In the genomic region with DNA sequence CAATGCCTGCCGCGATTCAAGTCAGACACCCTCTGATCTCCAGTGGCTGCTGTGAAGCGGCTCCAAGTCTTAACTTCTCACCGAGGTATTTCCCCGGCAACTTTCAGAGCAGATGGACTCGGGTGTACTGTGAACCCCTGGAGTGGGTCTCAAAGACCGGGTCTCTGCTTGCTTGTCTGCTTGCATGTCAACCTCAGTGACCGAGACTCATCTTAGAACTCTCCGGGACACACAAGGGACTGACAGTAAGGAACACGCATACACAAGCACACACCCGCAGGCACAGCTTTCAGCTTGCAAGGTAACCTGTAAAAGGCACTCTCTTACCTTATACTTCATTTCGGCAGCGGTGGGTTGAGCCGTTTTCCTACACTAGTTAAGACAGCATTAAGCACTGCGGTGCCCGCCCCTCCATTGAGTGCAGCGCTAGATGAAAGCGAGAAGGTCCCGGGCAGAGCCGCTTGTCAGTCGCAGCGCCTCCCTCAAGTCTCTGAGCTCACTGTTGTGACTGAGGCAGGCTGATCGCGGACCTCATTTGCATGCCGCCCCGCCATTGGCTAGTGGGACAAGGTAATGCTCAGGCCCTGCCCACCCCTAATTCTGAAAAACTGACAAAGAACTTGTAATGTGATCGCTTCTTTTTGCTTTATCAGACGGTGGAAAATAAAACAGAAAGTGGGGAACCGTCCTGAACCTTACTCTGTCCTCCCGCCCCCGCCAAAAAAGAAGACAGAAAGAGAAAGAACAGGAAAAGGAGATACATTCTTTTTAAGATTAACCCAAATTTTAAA, we compare ENCODE assay signal across 8 cellular contexts. TPM values are rescaled to one million over a fixed set of nuclear protein-coding genes. Genes with fewer than 3 reads are reported as not detected.
A peak's percentile ranks its signal among the peaks of the same experiment; 100 is the strongest.
DNase-seq lines count a peak whose midpoint lies in the region; ATAC-seq, FAIRE-seq and TF ChIP-seq lines count a peak whose summit lies in the region.

A gene with protein sequence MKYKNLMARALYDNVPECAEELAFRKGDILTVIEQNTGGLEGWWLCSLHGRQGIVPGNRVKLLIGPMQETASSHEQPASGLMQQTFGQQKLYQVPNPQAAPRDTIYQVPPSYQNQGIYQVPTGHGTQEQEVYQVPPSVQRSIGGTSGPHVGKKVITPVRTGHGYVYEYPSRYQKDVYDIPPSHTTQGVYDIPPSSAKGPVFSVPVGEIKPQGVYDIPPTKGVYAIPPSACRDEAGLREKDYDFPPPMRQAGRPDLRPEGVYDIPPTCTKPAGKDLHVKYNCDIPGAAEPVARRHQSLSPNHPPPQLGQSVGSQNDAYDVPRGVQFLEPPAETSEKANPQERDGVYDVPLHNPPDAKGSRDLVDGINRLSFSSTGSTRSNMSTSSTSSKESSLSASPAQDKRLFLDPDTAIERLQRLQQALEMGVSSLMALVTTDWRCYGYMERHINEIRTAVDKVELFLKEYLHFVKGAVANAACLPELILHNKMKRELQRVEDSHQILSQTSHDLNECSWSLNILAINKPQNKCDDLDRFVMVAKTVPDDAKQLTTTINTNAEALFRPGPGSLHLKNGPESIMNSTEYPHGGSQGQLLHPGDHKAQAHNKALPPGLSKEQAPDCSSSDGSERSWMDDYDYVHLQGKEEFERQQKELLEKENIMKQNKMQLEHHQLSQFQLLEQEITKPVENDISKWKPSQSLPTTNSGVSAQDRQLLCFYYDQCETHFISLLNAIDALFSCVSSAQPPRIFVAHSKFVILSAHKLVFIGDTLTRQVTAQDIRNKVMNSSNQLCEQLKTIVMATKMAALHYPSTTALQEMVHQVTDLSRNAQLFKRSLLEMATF (minus strand): TSS at position 492 of the 791 bp plus-strand sequence. CDS start 153 bp downstream, at position 339.

- intact Hi-C loops in OCI-LY7 (cut with micrococcal nuclease; ENCODE audit: unreplicated experiment), result loop anchor here (2.0 to 5.0 kb wide), 2 partner anchors 155 to 228 kb away; no protein-coding TSS in a partner anchor

- no peaks in the 10 kb centered on the region for H3K36me3 ChIP-seq in OCI-LY7 (ENCODE audit: insufficient read depth, low read length)

- H3K4me3 ChIP-seq in OCI-LY7 (ENCODE audit: low read depth, low read length, poor library complexity, severe bottlenecking), result peak within 1 kb of the TSS; percentile 65

- H3K9me2 ChIP-seq in OCI-LY7 (ENCODE audit: insufficient read depth, low read length), result no peaks in the 10 kb centered on the region

- H3K9me3 ChIP-seq in OCI-LY7 (ENCODE audit: low read length), result no peaks in the 10 kb centered on the region

- H3K27ac ChIP-seq in OCI-LY7 (ENCODE audit: low read depth, low read length, poor library complexity, severe bottlenecking), result no peak within 1 kb of the TSS

- no peak for FAIRE-seq in D721Med (lab: Jason Lieb, UNC)

- no peaks in the 10 kb centered on the region for H3K79me2 ChIP-seq in OCI-LY7 (ENCODE audit: insufficient read depth, low read depth, low read length)

- POLR2A ChIA-PET in OCI-LY7 (lab: Charles Lee), result interaction anchor here (0.6 to 1.9 kb wide), 8 partner anchors 9 to 196 kb away, joined by 3 to 6 read pairs (median 3); no protein-coding TSS in a partner anchor

- H3K4me2 ChIP-seq in OCI-LY7 (ENCODE audit: low read length), result peak within 1 kb of the TSS; percentile 74

- TF ChIP-seq CTCF in D721Med (IDR thresholded peaks at IDR 0.05; ENCODE audit: insufficient read depth, missing control alignments) (peak; percentile 13), OCI-LY7 (conservative IDR thresholded peaks at IDR 0.05; ENCODE audit: low read length) (peak; percentile 48; the same call in 1 of the 2 replicates)

- peak; percentile 99 for ATAC-seq in GM21526 (IDR thresholded peaks at IDR 0.05; ENCODE audit: low FRiP score, unreplicated experiment)

- no peak for DNase-seq in D721Med (ENCODE audit: insufficient read length, low spot score)
- peak; percentile 58 for DNase-seq in HuH-7.5 (ENCODE audit: low spot score)
- DNase-seq in OCI-LY7 (ENCODE audit: low spot score), result peak; percentile 90
- DNase-seq in activated T-cell treated with anti-CD3 and anti-CD28 coated beads for 1 hour (ENCODE audit: low read depth), result peak; percentile 86
- peak; percentile 92 for DNase-seq in epidermal melanocyte (ENCODE audit: insufficient read length, low spot score)
- DNase-seq in middle frontal gyrus (ENCODE audit: extremely low spot score, low spot score), result peak; percentile 90
- DNase-seq in stimulated activated CD8-positive, alpha-beta memory T cell treated with anti-CD3 and anti-CD28 coated beads, Interleukin-2, amount 100 ng/mL, for 48 hours (ENCODE audit: low read depth in 2 of 2), result peak; percentile 89 to 90

- H4K20me1 ChIP-seq in OCI-LY7 (ENCODE audit: insufficient read depth, low read length), result peaks cover 9% of the 10 kb centered on the region; the same call in 1 of the 2 replicates

- peak within 1 kb of the TSS; percentile 94 for H2AFZ ChIP-seq in OCI-LY7 (ENCODE audit: low read length)

- CTCF ChIA-PET in OCI-LY7 (lab: Charles Lee; ENCODE audit: unreplicated experiment), result interaction anchor here (0.6 to 1.2 kb wide), 2 partner anchors 26 to 433 kb away, joined by 3 read pairs; no protein-coding TSS in a partner anchor

- peaks cover 13% of the 10 kb centered on the region for H3K4me1 ChIP-seq in OCI-LY7 (ENCODE audit: insufficient read depth, low read length, poor library complexity, severe bottlenecking)

- BruUV-seq in OCI-LY7 (replicated peaks; lab: Mats Ljungman, UMichigan), result no TSS peak

RNA-seq across cellular contexts. Expression of the gene that starts here (rescaled TPM):
- 7.4 and 13.0 TPM in 2 replicates for total RNA-seq in OCI-LY7 (2014; rRNA removed; shearing (Covaris generic))
- total RNA-seq in OCI-LY7 (2022), result 37.4 and 41.6 TPM in 2 replicates
